In the genomic region with DNA sequence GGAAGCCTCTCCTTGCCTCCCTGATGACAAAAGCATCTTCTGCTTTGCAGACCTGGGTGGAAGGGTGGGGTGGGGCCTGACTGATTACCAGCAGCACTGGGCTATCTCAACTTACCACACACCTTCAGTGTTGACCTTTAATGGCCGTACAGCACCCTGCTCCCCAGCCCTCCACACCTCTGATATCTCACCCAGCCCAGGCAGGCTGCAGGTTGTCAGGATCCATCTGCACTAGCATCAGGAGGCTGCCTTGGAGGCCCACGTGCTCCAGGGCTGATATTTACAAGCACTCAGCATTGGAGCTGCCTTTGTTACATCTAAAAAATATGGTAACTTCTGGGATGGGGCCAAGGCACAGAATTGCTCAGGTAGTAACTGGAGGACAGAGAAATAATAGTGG, we compare ENCODE assay signal across 23 cellular contexts.
"Had no signal": no experiment of that assay in that cellular context is flagged by ENCODE, and none has a peak within 500 bp of the region (broad histone marks: within the 10 kb centered on the region; RNA-seq: fewer than 3 reads in every experiment).

No MANE protein-coding gene starts in this region.

- H3K27ac ChIP-seq: SJSA1, VCaP had no signal

- ATAC-seq: activated T-cell treated with anti-CD3 and anti-CD28 coated beads, Interleukin-2, amount 50 U/mL, for 4 hours; PC-3; T-cell had no signal

- H3K4me3 ChIP-seq: SJSA1 had no signal

- H3K36me3 ChIP-seq: SJSA1 had no signal

- DNase-seq: activated CD4-positive, alpha-beta memory T cell treated with anti-CD3 and anti-CD28 coated beads for 36 hours; activated CD4-positive, alpha-beta T cell treated with anti-CD3 and anti-CD28 coated beads, Interleukin-2, amount 10 ng/mL, durations not matched to agents 7 days and 5 days; activated CD4-positive, CD25-positive, alpha-beta regulatory T cell; activated CD8-positive, alpha-beta memory T cell treated with anti-CD3 and anti-CD28 coated beads for 24 hours; activated gamma-delta T cell treated with Interleukin-2 at 50 U/mL for 16 hours; activated naive CD4-positive, alpha-beta T cell treated with anti-CD3 and anti-CD28 coated beads, Interleukin-2, amount 10 ng/mL, durations not matched to agents 7 days and 5 days; activated naive CD8-positive, alpha-beta T cell treated with anti-CD3 and anti-CD28 coated beads for 36 hours; activated T-cell treated with anti-CD3 and anti-CD28 coated beads, Interleukin-2, amount 50 U/mL, for 4 hours; caudate nucleus; KG1; NCI-H1048; NCI-H1417 treated with DMSO at 0.1 percent for 48 hours; NCI-H1694; NCI-H2029; NCI-H446; PC-3; SHP77; T-cell; T-helper 2 cell; T1000 had no signal

- FAIRE-seq: RCC 7860 had no signal

- H3K9me3 ChIP-seq: SJSA1 had no signal

- H3K27me3 ChIP-seq: SJSA1 had no signal
